27 cellular contexts compared by ENCODE assay signal in genomic region chr7:15345216-15345615, GRCh38.
A peak's percentile ranks its signal among the peaks of the same experiment; 100 is the strongest.
DNase-seq lines count a peak whose midpoint lies in the region; ATAC-seq, FAIRE-seq and TF ChIP-seq lines count a peak whose summit lies in the region.
"Had no signal": no experiment of that assay in that cellular context is flagged by ENCODE, and none has a peak within 500 bp of the region (broad histone marks: within the 10 kb centered on the region; RNA-seq: fewer than 3 reads in every experiment).

No MANE protein-coding gene starts in this region.

- H3K27ac ChIP-seq in endothelial cell of umbilical vein (ENCODE audit: insufficient read depth, low read depth, low read length), result no peak overlapping the region
- H3K27ac ChIP-seq: A549; BLaER1 treated with 17β-estradiol and CSF1 and Interleukin-3, amounts not matched to agents 10 nM and 100 nM had no signal

- CTCF ChIA-PET in endothelial cell of umbilical vein (lab: Charles Lee), result no interaction called here
- CTCF ChIA-PET in activated CD4-positive, alpha-beta T cell treated with anti-CD3 and anti-CD28 coated beads for 36 hours (lab: Charles Lee), result no interaction called here

- H3K9me1 ChIP-seq in endothelial cell of umbilical vein (replicated peaks; ENCODE audit: control insufficient read depth, extremely low read depth, insufficient read depth, low read length), result no peaks in the 10 kb centered on the region

- FAIRE-seq in endothelial cell of umbilical vein (lab: Jason Lieb, UNC), result no peak
- FAIRE-seq: A549, GM12891, GM19239 had no signal

- H2AFZ ChIP-seq in endothelial cell of umbilical vein (ENCODE audit: low read depth, low read length), result no peak overlapping the region
- H2AFZ ChIP-seq: GM23338 had no signal

- TF ChIP-seq CTCF in endothelial cell of umbilical vein (IDR thresholded peaks at IDR 0.05; ENCODE audit: extremely low read depth in 1 of 2, insufficient read depth in 1 of 2, low read depth in 1 of 2, low read length in 2 of 2) (no peak), neural crest cell (conservative IDR thresholded peaks at IDR 0.05) (no peak)

- no peaks in the 10 kb centered on the region for H3K27me3 Mint-ChIP-seq in neural crest cell (ENCODE audit: low read depth)
- no peaks in the 10 kb centered on the region for H3K27me3 Mint-ChIP-seq in activated CD4-positive, alpha-beta T cell treated with anti-CD3 and anti-CD28 coated beads for 36 hours
- H3K27me3 Mint-ChIP-seq: CD4-positive, alpha-beta T cell; CD8-positive, alpha-beta memory T cell had no signal

- intact Hi-C loops in endothelial cell of umbilical vein (cut with micrococcal nuclease), result no loop called here
- intact Hi-C loops in activated CD4-positive, alpha-beta T cell treated with anti-CD3 and anti-CD28 coated beads for 36 hours (cut with DNase I, micrococcal nuclease), result no loop called here

- H3K27ac Mint-ChIP-seq in neural crest cell (ENCODE audit: unreplicated experiment), result peak overlapping the region; percentile 65
- no peak overlapping the region for H3K27ac Mint-ChIP-seq in activated CD4-positive, alpha-beta T cell treated with anti-CD3 and anti-CD28 coated beads for 36 hours
- H3K27ac Mint-ChIP-seq: CD14-positive monocyte; CD4-positive, alpha-beta T cell; CD8-positive, alpha-beta memory T cell; GM23338; HFFc6 had no signal

- H3K4me1 ChIP-seq in endothelial cell of umbilical vein (ENCODE audit: control insufficient read depth, extremely low read depth, insufficient read depth, low read length), result no peaks in the 10 kb centered on the region
- H3K4me1 ChIP-seq: A549; BE2C; BLaER1 treated with 17β-estradiol and CSF1 and Interleukin-3, amounts not matched to agents 10 nM and 100 nM; HAP-1 had no signal

- no peak overlapping the region for H3K9ac ChIP-seq in endothelial cell of umbilical vein (replicated peaks; ENCODE audit: extremely low read depth, insufficient read depth, low read length)
- H3K9ac ChIP-seq: BLaER1 treated with 17β-estradiol and CSF1 and Interleukin-3, amounts not matched to agents 10 nM and 100 nM had no signal

- no peaks in the 10 kb centered on the region for H3K79me2 ChIP-seq in endothelial cell of umbilical vein (ENCODE audit: control insufficient read depth, insufficient read depth, low read length)

- peaks cover 2% of the 10 kb centered on the region for H3K9me3 Mint-ChIP-seq in neural crest cell
- peaks cover 3% of the 10 kb centered on the region for H3K9me3 Mint-ChIP-seq in activated CD4-positive, alpha-beta T cell treated with anti-CD3 and anti-CD28 coated beads for 36 hours (ENCODE audit: low read depth)
- H3K9me3 Mint-ChIP-seq: HFFc6 had no signal

- no peaks in the 10 kb centered on the region for H3K27me3 ChIP-seq in endothelial cell of umbilical vein (ENCODE audit: control insufficient read depth in 2 of 2, insufficient read depth in 2 of 2, low read length in 2 of 2)
- H3K27me3 ChIP-seq: BE2C; BLaER1 treated with 17β-estradiol and CSF1 and Interleukin-3, amounts not matched to agents 10 nM and 100 nM had no signal

- H3K36me3 ChIP-seq in endothelial cell of umbilical vein (ENCODE audit: control insufficient read depth in 2 of 2, extremely low read depth in 1 of 2, insufficient read depth in 2 of 2, low read length in 2 of 2), result no peaks in the 10 kb centered on the region
- H3K36me3 ChIP-seq: BE2C; BLaER1 treated with 17β-estradiol and CSF1 and Interleukin-3, amounts not matched to agents 10 nM and 100 nM; HAP-1 had no signal

- H3K36me3 Mint-ChIP-seq in neural crest cell (ENCODE audit: low read depth), result no peaks in the 10 kb centered on the region
- H3K36me3 Mint-ChIP-seq in activated CD4-positive, alpha-beta T cell treated with anti-CD3 and anti-CD28 coated beads for 36 hours (ENCODE audit: low read depth), result no peaks in the 10 kb centered on the region
- H3K36me3 Mint-ChIP-seq: CD14-positive monocyte; CD8-positive, alpha-beta memory T cell had no signal

- no peaks in the 10 kb centered on the region for H4K20me1 ChIP-seq in endothelial cell of umbilical vein (replicated peaks; ENCODE audit: control insufficient read depth, extremely low read depth, insufficient read depth, low read length)
- H4K20me1 ChIP-seq: BLaER1 treated with 17β-estradiol and CSF1 and Interleukin-3, amounts not matched to agents 10 nM and 100 nM had no signal

- no peak for ATAC-seq in activated CD4-positive, alpha-beta T cell treated with anti-CD3 and anti-CD28 coated beads for 36 hours
- ATAC-seq in GM21528 (IDR thresholded peaks at IDR 0.05; ENCODE audit: low FRiP score, unreplicated experiment), result no peak
- ATAC-seq: A549, GM23338 had no signal

- no TSS peak for BruUV-seq in endothelial cell of umbilical vein (replicated peaks; lab: Mats Ljungman, UMichigan)

- dilution Hi-C loops in endothelial cell of umbilical vein (cut with MboI; ENCODE audit: extremely low pct_ligation_motif_present, low sequenced_read_pairs), result no loop called here

- no peak overlapping the region for H3K4me3 Mint-ChIP-seq in neural crest cell
- H3K4me3 Mint-ChIP-seq in activated CD4-positive, alpha-beta T cell treated with anti-CD3 and anti-CD28 coated beads for 36 hours, result no peak overlapping the region
- H3K4me3 Mint-ChIP-seq: CD14-positive monocyte; CD4-positive, alpha-beta T cell; CD8-positive, alpha-beta memory T cell; GM23338; HFFc6 had no signal

- peak; percentile 38 for DNase-seq in H4 (ENCODE audit: low spot score)
- peak; percentile 3 for DNase-seq in OCI-M1 (lab: John Stamatoyannopoulos, UW)
- peak; percentile 26 for DNase-seq in endothelial cell of umbilical vein (ENCODE audit: low read depth, low spot score)
- DNase-seq in neural crest cell (ENCODE audit: low read depth, low spot score), result no peak
- no peak for DNase-seq in putamen (ENCODE audit: low spot score)
- DNase-seq in activated CD4-positive, alpha-beta T cell treated with anti-CD3 and anti-CD28 coated beads for 36 hours, result no peak
- no peak for DNase-seq in stimulated activated naive CD4-positive, alpha-beta T cell treated with Interleukin-2 at 50 U/mL for 16 hours (lab: John Stamatoyannopoulos, UW)
- DNase-seq: 8988T; ACHN; AML-193; BE2C; Calu3; CD4-positive, alpha-beta T cell; CD8-positive, alpha-beta memory T cell; COR-L47; DMS53; DMS79 treated with DMSO at 0.1 percent for 48 hours; GF-D8; HFFc6 had no signal

- no peak overlapping the region for H3K4me3 ChIP-seq in endothelial cell of umbilical vein (replicated peaks in 1 of 3; ENCODE audit: insufficient read depth in 1 of 3, low read depth in 1 of 3, low read length in 3 of 3)
- H3K4me3 ChIP-seq: A549; BLaER1 treated with 17β-estradiol and CSF1 and Interleukin-3, amounts not matched to agents 10 nM and 100 nM; GM23338; HAP-1 had no signal

- H3K4me2 ChIP-seq in endothelial cell of umbilical vein (ENCODE audit: insufficient read depth, low read length), result no peak overlapping the region
- H3K4me2 ChIP-seq: A549; BLaER1 treated with 17β-estradiol and CSF1 and Interleukin-3, amounts not matched to agents 10 nM and 100 nM; GM23338 had no signal

- POLR2A ChIA-PET in endothelial cell of umbilical vein (lab: Charles Lee), result no interaction called here
- POLR2A ChIA-PET in activated CD4-positive, alpha-beta T cell treated with anti-CD3 and anti-CD28 coated beads for 36 hours (lab: Charles Lee), result no interaction called here

- TF ChIP-seq POLR2A in endothelial cell of umbilical vein (IDR thresholded peaks at IDR 0.05; ENCODE audit: low read depth, low read length), result no peak

- no peaks in the 10 kb centered on the region for H3K9me3 ChIP-seq in endothelial cell of umbilical vein (replicated peaks; ENCODE audit: control insufficient read depth, insufficient read depth, low read length)
- H3K9me3 ChIP-seq: A549, BE2C, HAP-1 had no signal

- H3K4me1 Mint-ChIP-seq in neural crest cell, result no peaks in the 10 kb centered on the region
- no peaks in the 10 kb centered on the region for H3K4me1 Mint-ChIP-seq in activated CD4-positive, alpha-beta T cell treated with anti-CD3 and anti-CD28 coated beads for 36 hours
- H3K4me1 Mint-ChIP-seq: CD14-positive monocyte; CD8-positive, alpha-beta memory T cell; GM23338 had no signal

TF ChIP-seq in endothelial cell of umbilical vein, 7 proteins besides CTCF, POLR2A, EP300 and RAD21:
- TF ChIP-seq POLR2AphosphoS5 (IDR thresholded peaks at IDR 0.05; ENCODE audit: insufficient read depth, low read depth, low read length) (no peak), JUN (IDR thresholded peaks at IDR 0.05; ENCODE audit: borderline replicate concordance, insufficient read depth, insufficient read length, low read depth) (no peak), GATA2 (IDR thresholded peaks at IDR 0.05; ENCODE audit: insufficient read depth, insufficient read length, low read depth, low read length) (no peak), MAX (IDR thresholded peaks at IDR 0.05; ENCODE audit: insufficient read depth, insufficient read length) (no peak), EZH2 (IDR thresholded peaks at IDR 0.05; ENCODE audit: borderline replicate concordance, low read depth, low read length, severe bottlenecking) (no peak), FOS (IDR thresholded peaks at IDR 0.05; ENCODE audit: borderline replicate concordance, insufficient read depth, low read length) (no peak), MYC (IDR thresholded peaks at IDR 0.05; ENCODE audit: low read depth, low read length) (no peak)

Comparison
In these comparisons a context has a peak if more than half of its experiments do, and no peak if none do; other contexts are left out.
1. DNase-seq: peak in H4 (single experiment), OCI-M1 (single experiment) and endothelial cell of umbilical vein (single experiment); none in neural crest cell (single experiment), putamen (single experiment), activated CD4-positive, alpha-beta T cell treated with anti-CD3 and anti-CD28 coated beads for 36 hours (single experiment) and stimulated activated naive CD4-positive, alpha-beta T cell treated with Interleukin-2 at 50 U/mL for 16 hours (single experiment).